Comparison of ENCODE assay signal across 8 cellular contexts in genomic region chr12:49568442-49568776, GRCh38. TPM values are rescaled to one million over a fixed set of nuclear protein-coding genes. Genes with fewer than 3 reads are reported as not detected.
DNase-seq lines count a peak whose midpoint lies in the region; ATAC-seq and TF ChIP-seq lines count a peak whose summit lies in the region.

No MANE protein-coding gene starts in this region.

- BruUV-seq in Caco-2 (replicated peaks; lab: Mats Ljungman, UMichigan) (TSS peak; percentile 53), PC-9 (replicated peaks; lab: Mats Ljungman, UMichigan) (TSS peak; percentile 44)

- TF ChIP-seq CTCF in Caco-2 (IDR thresholded peaks at IDR 0.05; ENCODE audit: insufficient read depth in 1 of 2, low read depth in 1 of 2, low read length in 1 of 2, severe bottlenecking in 1 of 2, unreplicated experiment in 1 of 2) (no peak), GM23338 (conservative IDR thresholded peaks at IDR 0.05; ENCODE audit: low read depth in 2 of 2) (no peak), PC-9 (conservative IDR thresholded peaks at IDR 0.05) (no peak), esophagus squamous epithelium (IDR thresholded peaks at IDR 0.05) (no peak), psoas muscle (IDR thresholded peaks at IDR 0.05) (no peak), GM10266 (IDR thresholded peaks at IDR 0.05; ENCODE audit: control insufficient read depth, insufficient read depth, low read depth, missing control alignments) (no peak)

- ATAC-seq in GM23338 (peak; percentile 38), psoas muscle (no peak)

- peak overlapping the region; percentile 99 for H3K4me2 ChIP-seq in GM23338
- H3K4me2 ChIP-seq in PC-9: peak overlapping the region; percentile 88

- DNase-seq in Caco-2: no peak
- DNase-seq in GM23338 (ENCODE audit: low spot score): no peak
- DNase-seq in PC-9: no peak
- DNase-seq in esophagus squamous epithelium (lab: John Stamatoyannopoulos, UW): no peak
- no peak for DNase-seq in psoas muscle
- DNase-seq in GM10266 (ENCODE audit: extremely low spot score): no peak
- no peak for DNase-seq in stimulated activated CD4-positive, alpha-beta T cell treated with anti-CD3 and anti-CD28 coated beads, Interleukin-12 subunit alpha, Interleukin-12 subunit beta, amount 100 ng/mL, for 4 hours
- no peak for DNase-seq in NCI-H187 treated with DMSO at 0.1 percent for 48 hours (lab: John Stamatoyannopoulos, UW)

- peaks cover 44% of the 10 kb centered on the region for H3K36me3 Mint-ChIP-seq in Caco-2 (ENCODE audit: insufficient read depth, unreplicated experiment)
- peaks cover 39% of the 10 kb centered on the region for H3K36me3 Mint-ChIP-seq in GM23338 (ENCODE audit: low read depth)

- H3F3A ChIP-seq in GM23338 (replicated peaks; ENCODE audit: low read depth): peaks cover 4% of the 10 kb centered on the region; the same call in 1 of the 2 replicates
- H3F3A ChIP-seq in PC-9 (ENCODE audit: insufficient read depth, low read depth): peaks cover 9% of the 10 kb centered on the region; the same call in 1 of the 2 replicates

- H3K9me3 Mint-ChIP-seq in Caco-2 (ENCODE audit: unreplicated experiment) (peaks cover 11% of the 10 kb centered on the region), GM23338 (no peaks in the 10 kb centered on the region; the same call in 1 of the 3 replicates)

- CTCF ChIA-PET in Caco-2 (lab: Charles Lee) (interaction anchor here (0.6 to 2.5 kb wide), 4 partner anchors 10 to 221 kb away, joined by 4 to 38 read pairs (median 4); no protein-coding TSS in a partner anchor), PC-9 (lab: Charles Lee) (no interaction called here)

- H3K79me2 ChIP-seq in GM23338 (replicated peaks; ENCODE audit: insufficient read depth) (peaks cover 40% of the 10 kb centered on the region), PC-9 (ENCODE audit: low read depth) (peaks cover 52% of the 10 kb centered on the region)

- peak overlapping the region; percentile 99 for H3K4me3 Mint-ChIP-seq in Caco-2 (ENCODE audit: unreplicated experiment)
- H3K4me3 Mint-ChIP-seq in GM23338: peak overlapping the region; percentile 99

- no peak for TF ChIP-seq POLR2A in esophagus squamous epithelium (IDR thresholded peaks at IDR 0.05)

- H3K27ac Mint-ChIP-seq in Caco-2 (ENCODE audit: unreplicated experiment) (peak overlapping the region; percentile 99), GM23338 (peak overlapping the region; percentile 98)

- H3K27me3 Mint-ChIP-seq in Caco-2 (ENCODE audit: insufficient read depth, unreplicated experiment) (no peaks in the 10 kb centered on the region), GM23338 (ENCODE audit: insufficient read depth, low read depth, poor library complexity) (peaks cover 14% of the 10 kb centered on the region)

- intact Hi-C loops in Caco-2 (cut with micrococcal nuclease; ENCODE audit: unreplicated experiment): loop anchor here (1.0 kb wide), 1 partner anchor 55 kb away; the partner anchor contains the start of gene PRPF40B
- intact Hi-C loops in PC-9 (cut with micrococcal nuclease; ENCODE audit: unreplicated experiment): loop anchor here (5.0 kb wide), 1 partner anchor 201 kb away; the partner anchor contains the start of gene SPATS2
- intact Hi-C loops in esophagus squamous epithelium (cut with DNase I): no loop called here
- intact Hi-C loops in psoas muscle (cut with DNase I): loop anchor here in 1 of 2 donors (5.0 kb wide), 1 partner anchor 54 kb away; the partner anchor contains the start of gene PRPF40B

- H3K9me3 ChIP-seq in Caco-2 (no peaks in the 10 kb centered on the region), PC-9 (ENCODE audit: insufficient read depth, low read depth) (no peaks in the 10 kb centered on the region), esophagus squamous epithelium (no peaks in the 10 kb centered on the region), psoas muscle (no peaks in the 10 kb centered on the region)

- peak overlapping the region; percentile 99 for H2AFZ ChIP-seq in GM23338
- H2AFZ ChIP-seq in PC-9: peak overlapping the region; percentile 97

- POLR2A ChIA-PET in Caco-2 (lab: Charles Lee): no interaction called here
- POLR2A ChIA-PET in PC-9 (lab: Charles Lee; ENCODE audit: unreplicated experiment): no interaction called here

- H3K4me1 Mint-ChIP-seq in Caco-2 (ENCODE audit: low read depth, unreplicated experiment) (peaks cover 9% of the 10 kb centered on the region), GM23338 (0 out of 3 replicates have a peak, but pooled peaks cover 3% of the 10 kb centered on the region)

- peak overlapping the region; percentile 63 for H3K4me3 ChIP-seq in Caco-2 (ENCODE audit: low read depth, low read length)
- peak overlapping the region; percentile 94 for H3K4me3 ChIP-seq in GM23338
- H3K4me3 ChIP-seq in PC-9: peak overlapping the region; percentile 89
- peak overlapping the region; percentile 61 to 88 (median 71) for H3K4me3 ChIP-seq in esophagus squamous epithelium
- peak overlapping the region; percentile 99 for H3K4me3 ChIP-seq in psoas muscle

- peaks cover 4% of the 10 kb centered on the region; the same call in 1 of the 2 replicates for H3K36me3 ChIP-seq in Caco-2 (ENCODE audit: control insufficient read depth, insufficient read depth, low read length)
- H3K36me3 ChIP-seq in GM23338 (ENCODE audit: insufficient read depth): peaks cover 5% of the 10 kb centered on the region
- peaks cover 10% of the 10 kb centered on the region; the same call in 1 of the 2 replicates for H3K36me3 ChIP-seq in PC-9 (ENCODE audit: low read depth)
- peaks cover 8 to 41% (median 14%) of the 10 kb centered on the region in 3 donors for H3K36me3 ChIP-seq in esophagus squamous epithelium
- peaks cover 6 to 14% of the 10 kb centered on the region in 2 donors for H3K36me3 ChIP-seq in psoas muscle (ENCODE audit: insufficient read depth in 1 of 2, low read depth in 1 of 2)

- H4K20me1 ChIP-seq in GM23338 (replicated peaks; ENCODE audit: insufficient read depth) (no peaks in the 10 kb centered on the region), PC-9 (ENCODE audit: insufficient read depth) (no peaks in the 10 kb centered on the region; the same call in 1 of the 2 replicates)

- H3K27ac ChIP-seq in GM23338 (ENCODE audit: low read depth) (peak overlapping the region; percentile 83), PC-9 (peak overlapping the region; percentile 57), esophagus squamous epithelium (peak overlapping the region; percentile 88 to 97 (median 92)), psoas muscle (peak overlapping the region; percentile 97)

- H3K9me2 ChIP-seq in GM23338 (ENCODE audit: insufficient read depth) (no peaks in the 10 kb centered on the region), PC-9 (ENCODE audit: insufficient read depth) (no peaks in the 10 kb centered on the region)

- H3K27me3 ChIP-seq in Caco-2 (replicated peaks; ENCODE audit: control insufficient read depth, insufficient read depth, low read length): no peaks in the 10 kb centered on the region
- H3K27me3 ChIP-seq in GM23338 (ENCODE audit: insufficient read depth): no peaks in the 10 kb centered on the region
- H3K27me3 ChIP-seq in PC-9 (ENCODE audit: insufficient read depth, low read depth): no peaks in the 10 kb centered on the region
- no peaks in the 10 kb centered on the region for H3K27me3 ChIP-seq in esophagus squamous epithelium
- no peaks in the 10 kb centered on the region for H3K27me3 ChIP-seq in psoas muscle (ENCODE audit: insufficient read depth in 3 of 3, low read length in 2 of 3)

- WGBS in esophagus squamous epithelium, 2 donors: 0 to 2% methylated on average over 10 to 11 of the region's 13 CpGs
- 0 to 1% (median 1%) methylated on average over 13 of the region's 13 CpGs for WGBS in psoas muscle, 3 donors

- H3K4me1 ChIP-seq in Caco-2: no peaks in the 10 kb centered on the region
- H3K4me1 ChIP-seq in GM23338 (ENCODE audit: insufficient read depth): peaks cover 6% of the 10 kb centered on the region
- peaks cover 13% of the 10 kb centered on the region; the same call in 1 of the 2 replicates for H3K4me1 ChIP-seq in PC-9 (replicated peaks; ENCODE audit: insufficient read depth)
- peaks cover 18 to 67% (median 25%) of the 10 kb centered on the region in 3 donors for H3K4me1 ChIP-seq in esophagus squamous epithelium
- peaks cover 42% of the 10 kb centered on the region for H3K4me1 ChIP-seq in psoas muscle

TF ChIP-seq in GM23338, 12 proteins besides CTCF, POLR2A, EP300 and RAD21 (continues in another document):
- TF ChIP-seq ZNF114 (CRISPR knock-in tag; IDR thresholded peaks at IDR 0.05) (no peak), POLR2AphosphoS5 (IDR thresholded peaks at IDR 0.05; ENCODE audit: low read depth) (no peak), EZH2 (IDR thresholded peaks at IDR 0.05; ENCODE audit: low read depth, unreplicated experiment) (no peak), STAT1 (IDR thresholded peaks at IDR 0.05; ENCODE audit: unreplicated experiment) (no peak), ZNF331 (CRISPR knock-in tag; IDR thresholded peaks at IDR 0.05; ENCODE audit: low read depth) (no peak), NANOG (IDR thresholded peaks at IDR 0.05; ENCODE audit: borderline replicate concordance) (no peak)

RNA-seq across cellular contexts. Expression of gene MCRS1, which starts 0.5 kb away (rescaled TPM):
- total RNA-seq in Caco-2 (2022) (115 and 122 TPM in 2 replicates), PC-9 (2021) (66.9 and 71.5 TPM in 2 replicates), esophagus squamous epithelium (10 to 100 TPM; 38.8 to 54.2 (median 45.0) TPM), psoas muscle (10 to 100 TPM; 39.1 to 82.3 (median 55.1) TPM)
- 97.6 and 105 TPM in 2 replicates for total RNA-seq in GM23338 (2014; rRNA removed; shearing (Covaris generic))
- polyA plus RNA-seq in GM23338 (2016; fragmentation: Nextera tagmentation; extraction: Ambion mirVana) (134 and 139 TPM in 2 replicates), psoas muscle (10 to 100 TPM; 24.3 to 54.9 (median 31.9) TPM)

RNA-seq across cellular contexts. Expression of gene KCNH3, which starts 29.6 kb away (rescaled TPM):
- total RNA-seq in Caco-2 (2022) (0.16 and 0.27 TPM in 2 replicates), PC-9 (2021) (not detected in 2 replicates), esophagus squamous epithelium (under 1 TPM in 1 of 4 donors, not detected in 3; 0.38 TPM), psoas muscle (under 1 TPM in 2 of 4 donors, not detected in 2; 0.04 to 0.32 TPM)
- 0.12 and 0.52 TPM in 2 replicates for total RNA-seq in GM23338 (2014; rRNA removed; shearing (Covaris generic))
- polyA plus RNA-seq in GM23338 (2016; fragmentation: Nextera tagmentation; extraction: Ambion mirVana) (0.21 and 0.28 TPM in 2 replicates), psoas muscle (under 1 TPM in 2 of 3 donors, not detected in 1; 0.04 to 0.07 TPM)

RNA-seq across cellular contexts. Expression of gene FAM186B, which starts 37.0 kb away (rescaled TPM):
- total RNA-seq in Caco-2 (2022) (1.4 and 2.2 TPM in 2 replicates), PC-9 (2021) (1.3 and 1.7 TPM in 2 replicates), esophagus squamous epithelium (1 to 10 TPM in 1 of 4 donors, under 1 TPM in 1, not detected in 2; 0.19 to 1.1 TPM), psoas muscle (under 1 TPM; 0.44 to 0.63 (median 0.46) TPM)
- 0.08 and 0.38 TPM in 2 replicates for total RNA-seq in GM23338 (2014; rRNA removed; shearing (Covaris generic))
- polyA plus RNA-seq in GM23338 (2016; fragmentation: Nextera tagmentation; extraction: Ambion mirVana) (0.21 and 0.31 TPM in 2 replicates), psoas muscle (under 1 TPM; 0.04 to 1.00 (median 0.23) TPM)

RNA-seq across cellular contexts. Expression of gene PRPF40B, which starts 55.0 kb away (rescaled TPM):
- 33.3 and 33.4 TPM in 2 replicates for total RNA-seq in Caco-2 (2022)
- 14.7 and 17.9 TPM in 2 replicates for total RNA-seq in GM23338 (2014; rRNA removed; shearing (Covaris generic))
- polyA plus RNA-seq in GM23338 (2016; fragmentation: Nextera tagmentation; extraction: Ambion mirVana): 16.7 and 19.0 TPM in 2 replicates
- total RNA-seq in PC-9 (2021): 27.5 and 28.9 TPM in 2 replicates
- total RNA-seq in esophagus squamous epithelium: 10 to 100 TPM in 2 of 4 donors, 1 to 10 TPM in 2; 5.2 to 14.5 (median 10.2) TPM
- 10 to 100 TPM; 24.5 to 26.1 (median 25.3) TPM for total RNA-seq in psoas muscle
- 10 to 100 TPM; 10.1 to 18.8 (median 15.7) TPM for polyA plus RNA-seq in psoas muscle
